1 cellular context compared by ENCODE assay signal in genomic region chr6:153031335-153031955, GRCh38.
TF ChIP-seq lines count a peak whose summit lies in the region.

No MANE protein-coding gene starts in this region.

TF ChIP-seq in GM23338, 12 proteins besides CTCF, POLR2A, EP300 and RAD21 (continued from another document):
- TF ChIP-seq ZNF462 (CRISPR knock-in tag; IDR thresholded peaks at IDR 0.05), result no peak
- TF ChIP-seq REST (IDR thresholded peaks at IDR 0.05; ENCODE audit: unreplicated experiment), result no peak
